8 cellular contexts compared by ENCODE assay signal in genomic region chr7:93228302-93228701, GRCh38. TPM values are rescaled to one million over a fixed set of nuclear protein-coding genes. Genes with fewer than 3 reads are reported as not detected.
DNase-seq lines count a peak whose midpoint lies in the region; ATAC-seq and TF ChIP-seq lines count a peak whose summit lies in the region.

No MANE protein-coding gene starts in this region.

- peaks cover 6% of the 10 kb centered on the region for H3K4me1 ChIP-seq in cardiac muscle cell (ENCODE audit: low read depth)
- H3K4me1 ChIP-seq in upper lobe of right lung: peaks cover 10% of the 10 kb centered on the region

- H3K9me3 ChIP-seq in cardiac muscle cell (ENCODE audit: low read depth): no peaks in the 10 kb centered on the region
- no peaks in the 10 kb centered on the region for H3K9me3 ChIP-seq in upper lobe of right lung

- intact Hi-C loops in left cardiac atrium (cut with DNase I): no loop called here
- intact Hi-C loops in upper lobe of right lung (cut with DNase I): no loop called here
- intact Hi-C loops in posterior cingulate gyrus (cut with DNase I): loop anchor here (5.0 kb wide), 1 partner anchor 51 kb away; no protein-coding TSS in a partner anchor

- no peak overlapping the region for H3K4me3 ChIP-seq in cardiac muscle cell
- H3K4me3 ChIP-seq in HL-60 (replicated peaks; ENCODE audit: insufficient read depth, low read length): no peak overlapping the region
- H3K4me3 ChIP-seq in astrocyte of the spinal cord (ENCODE audit: low read depth, low read length): no peak overlapping the region
- no peak overlapping the region for H3K4me3 ChIP-seq in kidney epithelial cell (ENCODE audit: low read depth, low read length)
- no peak overlapping the region for H3K4me3 ChIP-seq in upper lobe of right lung

- DNase-seq in cardiac muscle cell (ENCODE audit: low read depth in 1 of 2, low spot score in 1 of 2) (peak; percentile 76 to 80), left cardiac atrium (no peak), HL-60 (ENCODE audit: low read depth in 1 of 2, low spot score in 1 of 2) (peak; percentile 28 to 45), NCI-H748 (lab: John Stamatoyannopoulos, UW; ENCODE audit: unreplicated experiment) (peak; percentile 75), astrocyte of the spinal cord (ENCODE audit: low read depth, low spot score) (peak; percentile 63), kidney epithelial cell (ENCODE audit: low read depth) (no peak), upper lobe of right lung (no peak), posterior cingulate gyrus (no peak)

- peak; percentile 62 for TF ChIP-seq CTCF in cardiac muscle cell (IDR thresholded peaks at IDR 0.05; ENCODE audit: low read depth, low read length)
- peak; percentile 68 for TF ChIP-seq CTCF in HL-60 (IDR thresholded peaks at IDR 0.05; ENCODE audit: insufficient read depth, low read length)
- TF ChIP-seq CTCF in astrocyte of the spinal cord (IDR thresholded peaks at IDR 0.05; ENCODE audit: low read depth, low read length): peak; percentile 57
- TF ChIP-seq CTCF in kidney epithelial cell (IDR thresholded peaks at IDR 0.05; ENCODE audit: insufficient read depth, low read length, poor library complexity, severe bottlenecking): peak; percentile 71
- peak; percentile 89 for TF ChIP-seq CTCF in upper lobe of right lung (IDR thresholded peaks at IDR 0.05)

- H3K27ac ChIP-seq in cardiac muscle cell (no peak overlapping the region), HL-60 (replicated peaks) (no peak overlapping the region), upper lobe of right lung (no peak overlapping the region)

- ATAC-seq in left cardiac atrium (no peak), upper lobe of right lung (peak; percentile 44)

- H3K27me3 ChIP-seq in cardiac muscle cell (peaks cover 3% of the 10 kb centered on the region), HL-60 (ENCODE audit: insufficient read depth, poor library complexity, severe bottlenecking) (peaks cover 3% of the 10 kb centered on the region), kidney epithelial cell (ENCODE audit: control insufficient read depth, insufficient read depth, low read length) (no peaks in the 10 kb centered on the region), upper lobe of right lung (no peaks in the 10 kb centered on the region)

- in situ Hi-C loops in astrocyte of the spinal cord (cut with HindIII; ENCODE audit: low sequenced_read_pairs): no loop called here

- H3K36me3 ChIP-seq in cardiac muscle cell (no peaks in the 10 kb centered on the region), kidney epithelial cell (ENCODE audit: control insufficient read depth, insufficient read depth, low read length) (no peaks in the 10 kb centered on the region), upper lobe of right lung (no peaks in the 10 kb centered on the region)

RNA-seq across cellular contexts. Expression of gene HEPACAM2, which starts 2.0 kb away (rescaled TPM):
- not detected in 2 replicates for total RNA-seq in cardiac muscle cell
- not detected in 2 replicates for polyA plus RNA-seq in cardiac muscle cell
- not detected for total RNA-seq in left cardiac atrium
- 0.08 TPM in 1 of 2 replicates, not detected in the other for total RNA-seq in kidney epithelial cell
- total RNA-seq in upper lobe of right lung: not detected

RNA-seq across cellular contexts. Expression of gene VPS50, which starts 3.9 kb away (rescaled TPM):
- total RNA-seq in cardiac muscle cell (15.6 and 22.2 TPM in 2 replicates), left cardiac atrium (10 to 100 TPM; 15.2 to 18.1 TPM), kidney epithelial cell (18.3 and 19.4 TPM in 2 replicates), upper lobe of right lung (30.2 TPM)
- polyA plus RNA-seq in cardiac muscle cell: 10.0 and 14.9 TPM in 2 replicates

Comparison
In these comparisons a context has a peak if more than half of its experiments do, and no peak if none do; other contexts are left out.
1. DNase-seq: peak in cardiac muscle cell (2 of 2), HL-60 (2 of 2), NCI-H748 (single experiment) and astrocyte of the spinal cord (single experiment); none in left cardiac atrium (single experiment), kidney epithelial cell (single experiment), upper lobe of right lung (single experiment) and posterior cingulate gyrus (0 of 10).
2. Peak in every context shown above with its lines, with median percentiles within 50 percentile points of each other: CTCF ChIP-seq.